ENCODE assay signal across 1 cellular context in the genomic region with DNA sequence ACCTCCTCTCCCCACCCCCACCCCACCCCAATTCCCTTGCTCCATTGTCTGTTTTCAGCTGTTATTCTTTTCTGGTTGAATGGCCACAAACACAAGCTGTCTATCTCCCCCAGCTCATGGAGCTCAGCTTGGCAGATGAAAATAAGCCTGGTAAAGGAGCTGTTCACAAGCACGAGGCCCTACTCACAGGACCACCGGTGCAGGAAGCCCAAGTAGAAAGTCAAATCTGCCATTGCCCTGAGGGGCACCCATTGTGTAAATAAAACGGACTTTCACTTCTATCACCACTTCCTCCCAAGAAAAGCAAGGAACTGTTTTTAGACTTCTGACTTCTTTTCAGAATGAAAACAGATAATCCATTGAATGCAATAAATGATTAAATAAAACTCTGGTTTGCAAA.
TF ChIP-seq lines count a peak whose summit lies in the region.

No MANE protein-coding gene starts in this region.

TF ChIP-seq in neural cell, 6 proteins besides CTCF, POLR2A, EP300 and RAD21 (continued from another document):
- no peak for TF ChIP-seq REST (IDR thresholded peaks at IDR 0.05; ENCODE audit: borderline replicate concordance)
- no peak for TF ChIP-seq EZH2 (IDR thresholded peaks at IDR 0.05; ENCODE audit: borderline replicate concordance, insufficient read depth, low read length, poor library complexity, severe bottlenecking)
- no peak for TF ChIP-seq TAF1 (IDR thresholded peaks at IDR 0.05; ENCODE audit: low read depth)
- TF ChIP-seq POLR2AphosphoS5 (IDR thresholded peaks at IDR 0.05), result no peak
- TF ChIP-seq MXI1 (conservative IDR thresholded peaks at IDR 0.05; ENCODE audit: poor library complexity, severe bottlenecking), result no peak
